10 cellular contexts compared by ENCODE assay signal in the genomic region with DNA sequence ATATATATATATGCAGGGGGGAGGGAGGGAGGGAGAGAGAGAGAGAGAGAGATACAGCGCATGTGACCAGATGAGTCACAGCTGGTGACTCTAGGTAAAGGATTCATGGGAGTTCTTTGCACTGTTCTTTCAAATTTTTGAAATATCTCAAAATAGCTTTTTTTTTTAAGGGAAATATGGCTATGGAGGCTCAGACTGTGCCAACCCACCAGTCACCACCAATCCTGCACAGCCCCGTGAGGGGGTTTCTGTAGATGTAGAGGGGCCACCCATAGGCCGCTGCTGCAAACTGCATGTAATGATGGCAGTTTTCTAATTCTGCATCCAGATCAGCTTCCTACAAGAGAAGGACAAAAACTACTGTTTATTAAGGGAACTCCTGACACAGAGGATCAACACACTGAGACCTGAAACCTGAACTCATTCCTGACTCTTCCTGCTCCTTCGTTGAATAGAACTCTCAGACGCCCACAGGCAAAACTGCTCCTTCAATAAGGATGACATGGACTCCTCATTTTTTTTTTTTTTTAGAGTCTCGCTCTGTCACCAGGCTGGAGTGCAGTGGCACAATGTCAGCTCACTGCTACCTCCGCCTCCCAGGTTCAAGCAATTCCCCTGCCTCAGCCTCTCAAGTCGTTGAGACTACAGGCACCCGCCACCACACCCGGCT. TPM values are rescaled to one million over a fixed set of nuclear protein-coding genes. Genes with fewer than 3 reads are reported as not detected.
A peak's percentile ranks its signal among the peaks of the same experiment; 100 is the strongest.
DNase-seq lines count a peak whose midpoint lies in the region; ATAC-seq and TF ChIP-seq lines count a peak whose summit lies in the region.
"Had no signal": no experiment of that assay in that cellular context is flagged by ENCODE, and none has a peak within 500 bp of the region (broad histone marks: within the 10 kb centered on the region; RNA-seq: fewer than 3 reads in every experiment).

No MANE protein-coding gene starts in this region.

- no peaks in the 10 kb centered on the region for H3K9me3 ChIP-seq in Loucy (ENCODE audit: insufficient read depth, low read depth, low read length)
- H3K9me3 ChIP-seq in prostate gland = no peaks in the 10 kb centered on the region
- no peaks in the 10 kb centered on the region for H3K9me3 ChIP-seq in aorta (ENCODE audit: control insufficient read depth, low read length)
- H3K9me3 ChIP-seq: BLaER1 had no signal

- H3F3A ChIP-seq in Loucy (ENCODE audit: low read depth) = no peaks in the 10 kb centered on the region

- H3K4me3 ChIP-seq in Loucy (ENCODE audit: low read length, poor library complexity, severe bottlenecking) (no peak overlapping the region), choroid plexus epithelial cell (ENCODE audit: low read depth, low read length) (no peak overlapping the region), prostate gland (no peak overlapping the region), aorta (ENCODE audit: low read length in 2 of 2) (no peak overlapping the region)
- H3K4me3 ChIP-seq: BLaER1 had no signal

- no peak overlapping the region for H3K4me2 ChIP-seq in Loucy (ENCODE audit: low read depth, low read length, poor library complexity, severe bottlenecking)
- H3K4me2 ChIP-seq: BLaER1 had no signal

- no peak for ATAC-seq in aorta (ENCODE audit: low FRiP score)

- TF ChIP-seq CTCF in Loucy (conservative IDR thresholded peaks at IDR 0.05; ENCODE audit: low read length) = peak; percentile 42
- TF ChIP-seq CTCF in choroid plexus epithelial cell (conservative IDR thresholded peaks at IDR 0.05; ENCODE audit: low read depth, low read length) = peak; percentile 47
- no peak for TF ChIP-seq CTCF in prostate gland (IDR thresholded peaks at IDR 0.05)

- H3K9ac ChIP-seq in Loucy (ENCODE audit: low read depth, low read length, poor library complexity, severe bottlenecking) = no peak overlapping the region

- H3K27ac ChIP-seq in prostate gland = no peak overlapping the region
- no peak overlapping the region for H3K27ac ChIP-seq in aorta (ENCODE audit: low read depth in 1 of 2, low read length in 2 of 2)

- intact Hi-C loops in prostate gland (cut with DNase I) = loop anchor here (10.0 kb wide), 1 partner anchor 276 kb away; no protein-coding TSS in a partner anchor
- intact Hi-C loops in aorta (cut with DNase I) = loop anchor here (10.0 kb wide), 2 partner anchors 76 to 436 kb away; no protein-coding TSS in a partner anchor

- TF ChIP-seq POLR2A in prostate gland (IDR thresholded peaks at IDR 0.05) = no peak

- no peaks in the 10 kb centered on the region for H3K9me2 ChIP-seq in Loucy (replicated peaks; ENCODE audit: low read depth, low read length)

- H3K36me3 ChIP-seq in Loucy (ENCODE audit: insufficient read depth, low read length) (peaks cover 53% of the 10 kb centered on the region; the same call in 1 of the 2 replicates), prostate gland (peaks cover 0 to 3% of the 10 kb centered on the region in 2 donors), aorta (ENCODE audit: control insufficient read depth in 1 of 2, insufficient read depth in 2 of 2, low read length in 1 of 2) (peaks cover 0 to 1% of the 10 kb centered on the region in 2 donors)

- no peaks in the 10 kb centered on the region for H3K27me3 ChIP-seq in Loucy (ENCODE audit: insufficient read depth, low read length, poor library complexity, severe bottlenecking)
- H3K27me3 ChIP-seq in prostate gland (replicated peaks; ENCODE audit: insufficient read depth) = no peaks in the 10 kb centered on the region
- H3K27me3 ChIP-seq in aorta (ENCODE audit: control insufficient read depth in 1 of 2, insufficient read depth in 2 of 2, low read length in 1 of 2) = no peaks in the 10 kb centered on the region
- H3K27me3 ChIP-seq: BLaER1 had no signal

- peaks cover 4% of the 10 kb centered on the region; the same call in 1 of the 2 replicates for H3K79me2 ChIP-seq in Loucy (ENCODE audit: insufficient read depth, low read length)

- H2AFZ ChIP-seq in Loucy (ENCODE audit: low read length) = no peak overlapping the region

- WGBS in prostate gland = 88% methylated on average over 10 of the region's 10 CpGs
- WGBS in aorta, 2 donors = 81 to 83% methylated on average over 10 of the region's 10 CpGs

- peak; percentile 7 for DNase-seq in NCI-H1694 (lab: John Stamatoyannopoulos, UW)
- no peak for DNase-seq in NCI-H1694 treated with DMSO at 0.1 percent for 48 hours (lab: John Stamatoyannopoulos, UW)
- DNase-seq in choroid plexus epithelial cell (ENCODE audit: low read depth) = peak; percentile 81
- DNase-seq in occipital lobe (lab: John Stamatoyannopoulos, UW) = peak; percentile 16
- DNase-seq in prostate gland (ENCODE audit: low spot score) = no peak
- no peak for DNase-seq in islet precursor cell
- no peak for DNase-seq in aorta
- DNase-seq: stimulated activated naive CD4-positive, alpha-beta T cell had no signal

- H4K20me1 ChIP-seq in Loucy (ENCODE audit: insufficient read depth, low read length, poor library complexity, severe bottlenecking) = peaks cover 2% of the 10 kb centered on the region

- H3K4me1 ChIP-seq in Loucy (ENCODE audit: insufficient read depth, low read length, poor library complexity, severe bottlenecking) = no peaks in the 10 kb centered on the region
- no peaks in the 10 kb centered on the region for H3K4me1 ChIP-seq in prostate gland (replicated peaks)
- H3K4me1 ChIP-seq in aorta (ENCODE audit: control insufficient read depth in 1 of 2, insufficient read depth in 2 of 2, low read length in 2 of 2) = no peaks in the 10 kb centered on the region

RNA-seq across cellular contexts. Expression of a gene that starts 17.3 kb away (rescaled TPM):
- total RNA-seq in occipital lobe (27.9 TPM), prostate gland (10 to 100 TPM in 1 of 2 donors, 1 to 10 TPM in 1; 9.7 to 20.4 TPM), aorta (10 to 100 TPM; 15.5 to 19.7 TPM)
- 10 to 100 TPM in 1 of 2 donors, 1 to 10 TPM in 1; 3.6 to 18.0 TPM for polyA plus RNA-seq in aorta

RNA-seq across cellular contexts. Expression of a gene that starts 53.5 kb away (rescaled TPM):
- total RNA-seq in occipital lobe (84.1 TPM), prostate gland (100 to 1,000 TPM in 1 of 2 donors, 10 to 100 TPM in 1; 75.2 to 117 TPM), aorta (100 to 1,000 TPM; 137 to 138 TPM)
- polyA plus RNA-seq in aorta = 100 to 1,000 TPM; 100 to 131 TPM

RNA-seq across cellular contexts. Expression of a gene that starts 56.1 kb away (rescaled TPM):
- 41.6 TPM for total RNA-seq in occipital lobe
- total RNA-seq in prostate gland = 100 to 1,000 TPM; 175 to 180 TPM
- total RNA-seq in aorta = 100 to 1,000 TPM; 216 to 217 TPM
- 100 to 1,000 TPM; 234 to 235 TPM for polyA plus RNA-seq in aorta

Comparison
In these comparisons a context has a peak if more than half of its experiments do, and no peak if none do; other contexts are left out.
1. DNase-seq: peak in NCI-H1694 (single experiment), choroid plexus epithelial cell (single experiment) and occipital lobe (single experiment); none in NCI-H1694 treated with DMSO at 0.1 percent for 48 hours (single experiment), prostate gland (single experiment), islet precursor cell (single experiment) and aorta (0 of 2).
2. CTCF ChIP-seq: peak in Loucy (single experiment) and choroid plexus epithelial cell (single experiment); none in prostate gland (0 of 4).